ENCODE assay signal across 8 cellular contexts in genomic region chr4:182918791-182919302, GRCh38. TPM values are rescaled to one million over a fixed set of nuclear protein-coding genes. Genes with fewer than 3 reads are reported as not detected.
DNase-seq lines count a peak whose midpoint lies in the region; ATAC-seq and TF ChIP-seq lines count a peak whose summit lies in the region.

No MANE protein-coding gene starts in this region.

- CTCF ChIA-PET in CD8-positive, alpha-beta T cell (lab: Charles Lee), result interaction anchor here (1.0 kb wide), 2 partner anchors 9 to 25 kb away, joined by 3 read pairs; no protein-coding TSS in a partner anchor

- peaks cover 7% of the 10 kb centered on the region for H3K27me3 Mint-ChIP-seq in CD8-positive, alpha-beta T cell (ENCODE audit: low read depth)

- in situ Hi-C loops in KBM-7 (cut with MboI; ENCODE audit: low pct_unique_long_range_greater_than_20kb, low sequenced_read_pairs), result no loop called here

- no peak for TF ChIP-seq CTCF in CD8-positive, alpha-beta T cell (IDR thresholded peaks at IDR 0.05)
- TF ChIP-seq CTCF in choroid plexus epithelial cell (conservative IDR thresholded peaks at IDR 0.05; ENCODE audit: low read depth, low read length) (no peak), tibial nerve (IDR thresholded peaks at IDR 0.05) (no peak)

- H3K9me3 ChIP-seq in CD8-positive, alpha-beta T cell (ENCODE audit: low read length), result no peaks in the 10 kb centered on the region
- no peaks in the 10 kb centered on the region for H3K9me3 ChIP-seq in tibial nerve

- H3K36me3 Mint-ChIP-seq in CD8-positive, alpha-beta T cell, result peaks cover 19% of the 10 kb centered on the region

- POLR2A ChIA-PET in CD8-positive, alpha-beta T cell (lab: Charles Lee), result interaction anchor here (1.2 to 2.0 kb wide), 3 partner anchors 10 to 525 kb away, joined by 3 to 5 read pairs (median 4); partner anchors contain the start of genes CDKN2AIP and WWC2

- WGBS in tibial nerve, 2 donors, result 90 to 94% methylated on average over 7 of the region's 7 CpGs

- H3K4me3 ChIP-seq in CD8-positive, alpha-beta T cell (ENCODE audit: low read depth, low read length), result no peak overlapping the region
- H3K4me3 ChIP-seq in choroid plexus epithelial cell (ENCODE audit: low read depth, low read length), result no peak overlapping the region
- no peak overlapping the region for H3K4me3 ChIP-seq in tibial nerve

- TF ChIP-seq POLR2A in tibial nerve (IDR thresholded peaks at IDR 0.05), result no peak

- no peaks in the 10 kb centered on the region for H3K27me3 ChIP-seq in CD8-positive, alpha-beta T cell (ENCODE audit: insufficient read depth, low read length)
- H3K27me3 ChIP-seq in tibial nerve, result no peaks in the 10 kb centered on the region

- intact Hi-C loops in CD8-positive, alpha-beta T cell (cut with DNase I, micrococcal nuclease), result loop anchor here (2.0 to 10.0 kb wide), 6 partner anchors 180 to 1906 kb away; partner anchors contain the start of genes ING2 (in 2 of the 2), RWDD4 (in 2 of the 2), TRAPPC11 (in 2 of the 2) and ACSL1 (in 1 of the 2)

- peaks cover 25% of the 10 kb centered on the region for H3K4me1 ChIP-seq in CD8-positive, alpha-beta T cell (ENCODE audit: insufficient read depth, low read length)
- peaks cover 0 to 19% (median 13%) of the 10 kb centered on the region in 4 donors for H3K4me1 ChIP-seq in tibial nerve

- peak overlapping the region; percentile 96 for H3K27ac ChIP-seq in CD8-positive, alpha-beta T cell (ENCODE audit: low read depth, low read length)
- H3K27ac ChIP-seq in tibial nerve, result peak overlapping the region in 1 of 4 donors; percentile 88

- peaks cover 48% of the 10 kb centered on the region for H3K4me1 Mint-ChIP-seq in CD8-positive, alpha-beta T cell (ENCODE audit: low read depth)

- no peak for TF ChIP-seq EP300 in tibial nerve (IDR thresholded peaks at IDR 0.05)

- peak overlapping the region; percentile 92 for H3K27ac Mint-ChIP-seq in CD8-positive, alpha-beta T cell

- peaks cover 4% of the 10 kb centered on the region for H3K36me3 ChIP-seq in CD8-positive, alpha-beta T cell (ENCODE audit: insufficient read depth, low read length)
- peaks cover 0 to 17% (median 0%) of the 10 kb centered on the region in 3 donors for H3K36me3 ChIP-seq in tibial nerve

- peak; percentile 7 for ATAC-seq in CD8-positive, alpha-beta T cell
- peak; percentile 27 for ATAC-seq in GM21515 (IDR thresholded peaks at IDR 0.05; ENCODE audit: unreplicated experiment)

- DNase-seq in CD8-positive, alpha-beta T cell, result peak in 2 of 7 experiments; percentile 13 to 35
- DNase-seq in KBM-7 (peak; percentile 73), choroid plexus epithelial cell (ENCODE audit: low read depth) (peak; percentile 54), GDM1 (lab: John Stamatoyannopoulos, UW) (no peak), ureter (ENCODE audit: low spot score) (no peak), DMS114 treated with DMSO at 0.1 percent for 48 hours (lab: John Stamatoyannopoulos, UW; ENCODE audit: unreplicated experiment) (no peak), tibial nerve (ENCODE audit: low spot score in 2 of 2) (no peak)

- no peaks in the 10 kb centered on the region for H3K9me3 Mint-ChIP-seq in CD8-positive, alpha-beta T cell

- peak overlapping the region; percentile 89 for H3K4me3 Mint-ChIP-seq in CD8-positive, alpha-beta T cell

RNA-seq across cellular contexts. Expression of gene DCTD, which starts 1.7 kb away (rescaled TPM):
- total RNA-seq in CD8-positive, alpha-beta T cell, result 10 to 100 TPM; 49.6 to 57.0 TPM
- total RNA-seq in ureter (89.1 TPM), tibial nerve (10 to 100 TPM; 50.4 to 76.3 (median 55.8) TPM)

Comparison
In these comparisons a context has a peak if more than half of its experiments do, and no peak if none do; other contexts are left out.
1. DNase-seq: peak in KBM-7 (single experiment) and choroid plexus epithelial cell (single experiment); none in GDM1 (single experiment), ureter (single experiment), DMS114 treated with DMSO at 0.1 percent for 48 hours (single experiment) and tibial nerve (0 of 2).